In genomic region chr18:2884706-2885285, GRCh38 we compare ENCODE assay signal across 14 cellular contexts. TPM values are rescaled to one million over a fixed set of nuclear protein-coding genes. Genes with fewer than 3 reads are reported as not detected.
DNase-seq lines count a peak whose midpoint lies in the region; ATAC-seq and TF ChIP-seq lines count a peak whose summit lies in the region.
"Had no signal": no experiment of that assay in that cellular context is flagged by ENCODE, and none has a peak within 500 bp of the region (broad histone marks: within the 10 kb centered on the region; RNA-seq: fewer than 3 reads in every experiment).

No MANE protein-coding gene starts in this region.

- no peaks in the 10 kb centered on the region for H3K9me3 ChIP-seq in Loucy (ENCODE audit: insufficient read depth, low read depth, low read length)
- H3K9me3 ChIP-seq: SJSA1 had no signal

- TF ChIP-seq CTCF in Loucy (conservative IDR thresholded peaks at IDR 0.05; ENCODE audit: low read length): no peak

- H3K79me2 ChIP-seq in Loucy (ENCODE audit: insufficient read depth, low read length): no peaks in the 10 kb centered on the region

- no peaks in the 10 kb centered on the region for H3K36me3 ChIP-seq in Loucy (ENCODE audit: insufficient read depth, low read length)
- H3K36me3 ChIP-seq: SJSA1 had no signal

- H3K4me1 ChIP-seq in Loucy (ENCODE audit: insufficient read depth, low read length, poor library complexity, severe bottlenecking): peaks cover 32% of the 10 kb centered on the region
- H3K4me1 ChIP-seq: Caco-2 had no signal

- H3K36me3 Mint-ChIP-seq in activated naive CD4-positive, alpha-beta T cell treated with anti-CD3 and anti-CD28 coated beads, Interleukin-2, amount 10 ng/mL, durations not matched to agents 7 days and 5 days: peaks cover 16% of the 10 kb centered on the region
- peaks cover 0 to 12% (median 9%) of the 10 kb centered on the region in 3 donors for H3K36me3 Mint-ChIP-seq in naive thymus-derived CD8-positive, alpha-beta T cell

- peaks cover 14% of the 10 kb centered on the region for H3K9me3 Mint-ChIP-seq in activated naive CD4-positive, alpha-beta T cell treated with anti-CD3 and anti-CD28 coated beads, Interleukin-2, amount 10 ng/mL, durations not matched to agents 7 days and 5 days
- peaks cover 4 to 20% (median 11%) of the 10 kb centered on the region in 9 donors for H3K9me3 Mint-ChIP-seq in naive thymus-derived CD8-positive, alpha-beta T cell

- POLR2A ChIA-PET in naive thymus-derived CD8-positive, alpha-beta T cell (lab: Charles Lee): no interaction called here

- H3K27ac Mint-ChIP-seq in activated naive CD4-positive, alpha-beta T cell treated with anti-CD3 and anti-CD28 coated beads, Interleukin-2, amount 10 ng/mL, durations not matched to agents 7 days and 5 days: peak overlapping the region; percentile 49
- peak overlapping the region in 9 of 10 donors; percentile 28 to 93 (median 60) for H3K27ac Mint-ChIP-seq in naive thymus-derived CD8-positive, alpha-beta T cell

- CTCF ChIA-PET in activated naive CD4-positive, alpha-beta T cell treated with anti-CD3 and anti-CD28 coated beads, Interleukin-2, amount 10 ng/mL, durations not matched to agents 7 days and 5 days (lab: Charles Lee): interaction anchor here (0.6 kb wide), 1 partner anchor 122 kb away, joined by 5 read pairs; no protein-coding TSS in a partner anchor

- no peaks in the 10 kb centered on the region for H3K27me3 Mint-ChIP-seq in activated naive CD4-positive, alpha-beta T cell treated with anti-CD3 and anti-CD28 coated beads, Interleukin-2, amount 10 ng/mL, durations not matched to agents 7 days and 5 days
- H3K27me3 Mint-ChIP-seq in naive thymus-derived CD8-positive, alpha-beta T cell: no peaks in the 10 kb centered on the region

- H3F3A ChIP-seq in Loucy (ENCODE audit: low read depth): no peaks in the 10 kb centered on the region

- H4K20me1 ChIP-seq in Loucy (ENCODE audit: insufficient read depth, low read length, poor library complexity, severe bottlenecking): no peaks in the 10 kb centered on the region

- in situ Hi-C loops in G401 (cut with HindIII; ENCODE audit: low sequenced_read_pairs): no loop called here

- no peak overlapping the region for H3K4me3 Mint-ChIP-seq in activated naive CD4-positive, alpha-beta T cell treated with anti-CD3 and anti-CD28 coated beads, Interleukin-2, amount 10 ng/mL, durations not matched to agents 7 days and 5 days
- H3K4me3 Mint-ChIP-seq in naive thymus-derived CD8-positive, alpha-beta T cell: no peak overlapping the region

- DNase-seq in activated naive CD4-positive, alpha-beta T cell treated with anti-CD3 and anti-CD28 coated beads, Interleukin-2, amount 10 ng/mL, durations not matched to agents 7 days and 5 days: no peak
- DNase-seq in activated naive CD4-positive, alpha-beta T cell treated with Interleukin-2 at 50 U/mL for 16 hours: no peak
- no peak for DNase-seq in naive thymus-derived CD8-positive, alpha-beta T cell
- DNase-seq in G401 (ENCODE audit: low spot score) (no peak), D341Med (ENCODE audit: low spot score) (no peak), hepatic stellate cell (ENCODE audit: low spot score) (no peak)
- DNase-seq: C1 segment of cervical spinal cord, Caco-2, NCI-H1436 treated with DMSO at 0.1 percent for 48 hours, NCI-H2029 treated with DMSO at 0.1 percent for 48 hours, NCI-H510A, PC-9 had no signal

- no peak overlapping the region for H3K4me2 ChIP-seq in Loucy (ENCODE audit: low read depth, low read length, poor library complexity, severe bottlenecking)
- H3K4me2 ChIP-seq: PC-9 had no signal

- no peaks in the 10 kb centered on the region for H3K27me3 ChIP-seq in Loucy (ENCODE audit: insufficient read depth, low read length, poor library complexity, severe bottlenecking)
- H3K27me3 ChIP-seq: SJSA1 had no signal

- H3K9ac ChIP-seq in Loucy (ENCODE audit: low read depth, low read length, poor library complexity, severe bottlenecking): no peak overlapping the region

- H3K4me3 ChIP-seq in Loucy (ENCODE audit: low read length, poor library complexity, severe bottlenecking): no peak overlapping the region
- H3K4me3 ChIP-seq: PC-9, SJSA1 had no signal

- H3K4me1 Mint-ChIP-seq in activated naive CD4-positive, alpha-beta T cell treated with anti-CD3 and anti-CD28 coated beads, Interleukin-2, amount 10 ng/mL, durations not matched to agents 7 days and 5 days: peaks cover 59% of the 10 kb centered on the region
- peaks cover 14 to 47% (median 35%) of the 10 kb centered on the region in 4 donors for H3K4me1 Mint-ChIP-seq in naive thymus-derived CD8-positive, alpha-beta T cell

- H2AFZ ChIP-seq in Loucy (ENCODE audit: low read length): peak overlapping the region; percentile 61; the same call in 1 of the 2 replicates
- H2AFZ ChIP-seq: PC-9 had no signal

- no peaks in the 10 kb centered on the region for H3K9me2 ChIP-seq in Loucy (replicated peaks; ENCODE audit: low read depth, low read length)

- ATAC-seq in naive thymus-derived CD8-positive, alpha-beta T cell: no peak

RNA-seq across cellular contexts. Expression of gene EMILIN2, which starts 38.0 kb away (rescaled TPM):
- total RNA-seq in naive thymus-derived CD8-positive, alpha-beta T cell: 1 to 10 TPM; 4.6 to 5.1 TPM
- polyA plus RNA-seq in naive thymus-derived CD8-positive, alpha-beta T cell: 1 to 10 TPM; 1.1 to 2.5 (median 1.6) TPM
- 0.06 and 0.07 TPM in 2 replicates for total RNA-seq in G401 (2014; rRNA removed; shearing (Covaris generic))
